1 cellular context compared by ENCODE assay signal in genomic region chr2:3536682-3537632, GRCh38.
A peak's percentile ranks its signal among the peaks of the same experiment; 100 is the strongest.
TF ChIP-seq lines count a peak whose summit lies in the region.

No MANE protein-coding gene starts in this region.

TF ChIP-seq in HepG2, 621 proteins besides CTCF, POLR2A, EP300 and RAD21 (continued from another document and continues in another):
- TF ChIP-seq, protein P1, sequence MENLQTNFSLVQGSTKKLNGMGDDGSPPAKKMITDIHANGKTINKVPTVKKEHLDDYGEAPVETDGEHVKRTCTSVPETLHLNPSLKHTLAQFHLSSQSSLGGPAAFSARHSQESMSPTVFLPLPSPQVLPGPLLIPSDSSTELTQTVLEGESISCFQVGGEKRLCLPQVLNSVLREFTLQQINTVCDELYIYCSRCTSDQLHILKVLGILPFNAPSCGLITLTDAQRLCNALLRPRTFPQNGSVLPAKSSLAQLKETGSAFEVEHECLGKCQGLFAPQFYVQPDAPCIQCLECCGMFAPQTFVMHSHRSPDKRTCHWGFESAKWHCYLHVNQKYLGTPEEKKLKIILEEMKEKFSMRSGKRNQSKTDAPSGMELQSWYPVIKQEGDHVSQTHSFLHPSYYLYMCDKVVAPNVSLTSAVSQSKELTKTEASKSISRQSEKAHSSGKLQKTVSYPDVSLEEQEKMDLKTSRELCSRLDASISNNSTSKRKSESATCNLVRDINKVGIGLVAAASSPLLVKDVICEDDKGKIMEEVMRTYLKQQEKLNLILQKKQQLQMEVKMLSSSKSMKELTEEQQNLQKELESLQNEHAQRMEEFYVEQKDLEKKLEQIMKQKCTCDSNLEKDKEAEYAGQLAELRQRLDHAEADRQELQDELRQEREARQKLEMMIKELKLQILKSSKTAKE (CRISPR knock-in tag; IDR thresholded peaks at IDR 0.05; ENCODE audit: borderline replicate concordance): no peak
- TF ChIP-seq ASH2L (IDR thresholded peaks at IDR 0.05; ENCODE audit: insufficient read length, low read depth, low read length) (no peak), ZNF775 (CRISPR knock-in tag; IDR thresholded peaks at IDR 0.05; ENCODE audit: borderline replicate concordance) (no peak), KDM5A (IDR thresholded peaks at IDR 0.05; ENCODE audit: borderline replicate concordance, low read length) (peak; percentile 80; the same call in 1 of the 2 replicates), ZNF572 (CRISPR knock-in tag; IDR thresholded peaks at IDR 0.05) (peak; percentile 48; the same call in 1 of the 2 replicates), ZNF557 (CRISPR knock-in tag; IDR thresholded peaks at IDR 0.05) (no peak; the same call in 1 of the 2 replicates), BCL6 (CRISPR knock-in tag; IDR thresholded peaks at IDR 0.05) (peak; percentile 37), GATAD1 (CRISPR knock-in tag; IDR thresholded peaks at IDR 0.05) (peak; percentile 83), ZNF564 (CRISPR knock-in tag; IDR thresholded peaks at IDR 0.05) (0 out of 2 replicates have a peak, but pooled peaks have one; percentile 64), DNMT1 (CRISPR knock-in tag; IDR thresholded peaks at IDR 0.05) (0 out of 2 replicates have a peak, but pooled peaks have one; percentile 54), PRMT3 (CRISPR knock-in tag; IDR thresholded peaks at IDR 0.05; ENCODE audit: borderline replicate concordance, low read depth) (no peak), SOX13 (IDR thresholded peaks at IDR 0.05) (no peak), SOX13 (CRISPR knock-in tag; conservative IDR thresholded peaks at IDR 0.05 in 1 of 2, IDR thresholded peaks at IDR 0.05 in 1 of 2) (no peak; a peak in 1 of 4 replicates), MTERF4 (CRISPR knock-in tag; IDR thresholded peaks at IDR 0.05) (no peak), KLF11 (CRISPR knock-in tag; IDR thresholded peaks at IDR 0.05) (peak; percentile 34; the same call in 1 of the 2 replicates), SP140L (CRISPR knock-in tag; IDR thresholded peaks at IDR 0.05; ENCODE audit: borderline replicate concordance) (no peak; the same call in 1 of the 2 replicates), ZNF567 (CRISPR knock-in tag; IDR thresholded peaks at IDR 0.05; ENCODE audit: borderline replicate concordance) (0 out of 2 replicates have a peak, but pooled peaks have one; percentile 15), ZBTB7B (CRISPR knock-in tag; IDR thresholded peaks at IDR 0.05) (peak; percentile 66; the same call in 1 of the 2 replicates), ZBTB1 (CRISPR knock-in tag; IDR thresholded peaks at IDR 0.05; ENCODE audit: borderline replicate concordance) (no peak), ZFX (CRISPR knock-in tag; IDR thresholded peaks at IDR 0.05; ENCODE audit: low read depth) (peak; percentile 13; the same call in 1 of the 2 replicates), CBFB (CRISPR knock-in tag; IDR thresholded peaks at IDR 0.05) (peak; percentile 29; the same call in 1 of the 2 replicates), BATF2 (CRISPR knock-in tag; IDR thresholded peaks at IDR 0.05) (no peak), ZSCAN21 (CRISPR knock-in tag; IDR thresholded peaks at IDR 0.05; ENCODE audit: borderline replicate concordance) (peak; percentile 52; the same call in 1 of the 2 replicates), ZNF225 (CRISPR knock-in tag; IDR thresholded peaks at IDR 0.05) (no peak), ZNF788 (CRISPR knock-in tag; IDR thresholded peaks at IDR 0.05; ENCODE audit: borderline replicate concordance) (no peak; the same call in 1 of the 2 replicates), SMAD9 (CRISPR knock-in tag; IDR thresholded peaks at IDR 0.05) (0 out of 2 replicates have a peak, but pooled peaks have one; percentile 18), STAT5B (CRISPR knock-in tag; IDR thresholded peaks at IDR 0.05) (peak; percentile 12; the same call in 1 of the 2 replicates), ZFY (CRISPR knock-in tag; IDR thresholded peaks at IDR 0.05) (no peak), ELF1 (CRISPR knock-in tag; IDR thresholded peaks at IDR 0.05) (peak; percentile 52), KAT8 (CRISPR knock-in tag; IDR thresholded peaks at IDR 0.05) (peak; percentile 61), ZNF136 (CRISPR knock-in tag; IDR thresholded peaks at IDR 0.05; ENCODE audit: low read depth) (peak; percentile 19), SOX6 (IDR thresholded peaks at IDR 0.05) (no peak), SOX6 (CRISPR knock-in tag; IDR thresholded peaks at IDR 0.05) (peak; percentile 41; the same call in 1 of the 2 replicates), ZBTB46 (CRISPR knock-in tag; IDR thresholded peaks at IDR 0.05; ENCODE audit: borderline replicate concordance) (no peak), CCDC6 (CRISPR knock-in tag; IDR thresholded peaks at IDR 0.05) (0 out of 2 replicates have a peak, but pooled peaks have one; percentile 9), ZNF781 (CRISPR knock-in tag; IDR thresholded peaks at IDR 0.05; ENCODE audit: borderline replicate concordance, not compliant biosample characterization) (peak; percentile 10), DNMT3B (CRISPR knock-in tag; conservative IDR thresholded peaks at IDR 0.05) (no peak), ZNF101 (CRISPR knock-in tag; IDR thresholded peaks at IDR 0.05; ENCODE audit: borderline replicate concordance, low read depth) (no peak), GRHL1 (CRISPR knock-in tag; conservative IDR thresholded peaks at IDR 0.05) (no peak), RFXAP (CRISPR knock-in tag; IDR thresholded peaks at IDR 0.05; ENCODE audit: borderline replicate concordance) (peak; percentile 89; the same call in 1 of the 2 replicates), E2F1 (CRISPR knock-in tag; IDR thresholded peaks at IDR 0.05) (peak; percentile 60; the same call in 1 of the 2 replicates), SMC3 (IDR thresholded peaks at IDR 0.05; ENCODE audit: low read length) (peak; percentile 11; the same call in 1 of the 2 replicates)
- TF ChIP-seq, protein P2, sequence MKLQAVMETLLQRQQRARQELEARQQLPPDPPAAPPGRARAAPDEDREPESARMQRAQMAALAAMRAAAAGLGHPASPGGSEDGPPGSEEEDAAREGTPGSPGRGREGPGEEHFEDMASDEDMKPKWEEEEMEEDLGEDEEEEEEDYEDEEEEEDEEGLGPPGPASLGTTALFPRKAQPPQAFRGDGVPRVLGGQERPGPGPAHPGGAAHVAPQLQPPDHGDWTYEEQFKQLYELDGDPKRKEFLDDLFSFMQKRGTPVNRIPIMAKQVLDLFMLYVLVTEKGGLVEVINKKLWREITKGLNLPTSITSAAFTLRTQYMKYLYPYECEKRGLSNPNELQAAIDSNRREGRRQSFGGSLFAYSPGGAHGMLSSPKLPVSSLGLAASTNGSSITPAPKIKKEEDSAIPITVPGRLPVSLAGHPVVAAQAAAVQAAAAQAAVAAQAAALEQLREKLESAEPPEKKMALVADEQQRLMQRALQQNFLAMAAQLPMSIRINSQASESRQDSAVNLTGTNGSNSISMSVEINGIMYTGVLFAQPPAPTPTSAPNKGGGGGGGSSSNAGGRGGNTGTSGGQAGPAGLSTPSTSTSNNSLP (IDR thresholded peaks at IDR 0.05; ENCODE audit: low read depth, low read length): peak; percentile 46; the same call in 1 of the 2 replicates
- TF ChIP-seq, protein P3, sequence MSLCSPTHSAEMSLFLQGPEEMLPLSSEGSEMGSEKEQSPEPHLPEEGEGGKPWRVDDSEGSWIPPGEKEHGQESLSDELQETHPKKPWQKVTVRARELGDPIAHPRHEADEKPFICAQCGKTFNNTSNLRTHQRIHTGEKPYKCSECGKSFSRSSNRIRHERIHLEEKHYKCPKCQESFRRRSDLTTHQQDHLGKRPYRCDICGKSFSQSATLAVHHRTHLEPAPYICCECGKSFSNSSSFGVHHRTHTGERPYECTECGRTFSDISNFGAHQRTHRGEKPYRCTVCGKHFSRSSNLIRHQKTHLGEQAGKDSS (CRISPR knock-in tag; IDR thresholded peaks at IDR 0.05; ENCODE audit: borderline replicate concordance, low read depth): 0 out of 2 replicates have a peak, but pooled peaks have one; percentile 29
- TF ChIP-seq, protein P4, sequence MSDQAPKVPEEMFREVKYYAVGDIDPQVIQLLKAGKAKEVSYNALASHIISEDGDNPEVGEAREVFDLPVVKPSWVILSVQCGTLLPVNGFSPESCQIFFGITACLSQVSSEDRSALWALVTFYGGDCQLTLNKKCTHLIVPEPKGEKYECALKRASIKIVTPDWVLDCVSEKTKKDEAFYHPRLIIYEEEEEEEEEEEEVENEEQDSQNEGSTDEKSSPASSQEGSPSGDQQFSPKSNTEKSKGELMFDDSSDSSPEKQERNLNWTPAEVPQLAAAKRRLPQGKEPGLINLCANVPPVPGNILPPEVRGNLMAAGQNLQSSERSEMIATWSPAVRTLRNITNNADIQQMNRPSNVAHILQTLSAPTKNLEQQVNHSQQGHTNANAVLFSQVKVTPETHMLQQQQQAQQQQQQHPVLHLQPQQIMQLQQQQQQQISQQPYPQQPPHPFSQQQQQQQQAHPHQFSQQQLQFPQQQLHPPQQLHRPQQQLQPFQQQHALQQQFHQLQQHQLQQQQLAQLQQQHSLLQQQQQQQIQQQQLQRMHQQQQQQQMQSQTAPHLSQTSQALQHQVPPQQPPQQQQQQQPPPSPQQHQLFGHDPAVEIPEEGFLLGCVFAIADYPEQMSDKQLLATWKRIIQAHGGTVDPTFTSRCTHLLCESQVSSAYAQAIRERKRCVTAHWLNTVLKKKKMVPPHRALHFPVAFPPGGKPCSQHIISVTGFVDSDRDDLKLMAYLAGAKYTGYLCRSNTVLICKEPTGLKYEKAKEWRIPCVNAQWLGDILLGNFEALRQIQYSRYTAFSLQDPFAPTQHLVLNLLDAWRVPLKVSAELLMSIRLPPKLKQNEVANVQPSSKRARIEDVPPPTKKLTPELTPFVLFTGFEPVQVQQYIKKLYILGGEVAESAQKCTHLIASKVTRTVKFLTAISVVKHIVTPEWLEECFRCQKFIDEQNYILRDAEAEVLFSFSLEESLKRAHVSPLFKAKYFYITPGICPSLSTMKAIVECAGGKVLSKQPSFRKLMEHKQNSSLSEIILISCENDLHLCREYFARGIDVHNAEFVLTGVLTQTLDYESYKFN (CRISPR knock-in tag; conservative IDR thresholded peaks at IDR 0.05): peak; percentile 53
- TF ChIP-seq, protein P5, sequence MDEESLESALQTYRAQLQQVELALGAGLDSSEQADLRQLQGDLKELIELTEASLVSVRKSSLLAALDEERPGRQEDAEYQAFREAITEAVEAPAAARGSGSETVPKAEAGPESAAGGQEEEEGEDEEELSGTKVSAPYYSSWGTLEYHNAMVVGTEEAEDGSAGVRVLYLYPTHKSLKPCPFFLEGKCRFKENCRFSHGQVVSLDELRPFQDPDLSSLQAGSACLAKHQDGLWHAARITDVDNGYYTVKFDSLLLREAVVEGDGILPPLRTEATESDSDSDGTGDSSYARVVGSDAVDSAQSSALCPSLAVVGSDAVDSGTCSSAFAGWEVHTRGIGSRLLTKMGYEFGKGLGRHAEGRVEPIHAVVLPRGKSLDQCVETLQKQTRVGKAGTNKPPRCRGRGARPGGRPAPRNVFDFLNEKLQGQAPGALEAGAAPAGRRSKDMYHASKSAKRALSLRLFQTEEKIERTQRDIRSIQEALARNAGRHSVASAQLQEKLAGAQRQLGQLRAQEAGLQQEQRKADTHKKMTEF (CRISPR knock-in tag; IDR thresholded peaks at IDR 0.05): peak; percentile 78
